30 cellular contexts compared by ENCODE assay signal in the genomic region with DNA sequence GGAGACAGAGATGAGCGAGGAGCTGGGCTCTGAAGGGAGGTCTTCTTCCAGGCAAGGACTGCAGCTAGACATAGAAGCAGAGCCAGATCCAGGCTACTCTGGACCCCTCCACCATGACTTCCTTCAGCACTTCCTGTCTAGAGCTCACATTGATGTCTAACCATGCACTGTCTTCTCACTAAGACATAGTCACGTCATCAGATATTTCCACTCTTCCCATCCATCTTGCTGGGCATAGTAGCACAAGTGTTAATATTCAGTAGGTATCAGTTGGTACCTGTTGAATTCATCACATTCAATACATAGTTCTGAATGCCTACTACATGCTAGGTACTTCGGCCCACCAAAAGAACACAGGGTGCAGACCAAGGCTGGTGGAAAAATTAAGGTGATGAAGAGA. TPM values are rescaled to one million over a fixed set of nuclear protein-coding genes. Genes with fewer than 3 reads are reported as not detected.
A peak's percentile ranks its signal among the peaks of the same experiment; 100 is the strongest.
DNase-seq lines count a peak whose midpoint lies in the region; ATAC-seq and FAIRE-seq lines count a peak whose summit lies in the region.
"Had no signal": no experiment of that assay in that cellular context is flagged by ENCODE, and none has a peak within 500 bp of the region (broad histone marks: within the 10 kb centered on the region; RNA-seq: fewer than 3 reads in every experiment).

No MANE protein-coding gene starts in this region.

- no peaks in the 10 kb centered on the region for H3K9me3 ChIP-seq in CD4-positive, CD25-positive, alpha-beta regulatory T cell (ENCODE audit: control insufficient read depth in 2 of 2, low read length in 2 of 2)

- no peaks in the 10 kb centered on the region for H3K36me3 ChIP-seq in CD4-positive, CD25-positive, alpha-beta regulatory T cell (ENCODE audit: control insufficient read depth, insufficient read depth, low read length)
- H3K36me3 ChIP-seq: gastroesophageal sphincter, tibial artery had no signal

- peak; percentile 49 for FAIRE-seq in GM18507 (lab: Jason Lieb, UNC)
- FAIRE-seq: endothelial cell of umbilical vein, H1 had no signal

- no peaks in the 10 kb centered on the region for H3K27me3 ChIP-seq in CD4-positive, CD25-positive, alpha-beta regulatory T cell (ENCODE audit: control insufficient read depth, insufficient read depth, low read length)
- H3K27me3 ChIP-seq: stomach had no signal

- peaks cover 28% of the 10 kb centered on the region for H3K4me1 ChIP-seq in CD4-positive, CD25-positive, alpha-beta regulatory T cell (ENCODE audit: control insufficient read depth, insufficient read depth, low read length, poor library complexity, severe bottlenecking)

- peaks cover 23% of the 10 kb centered on the region for H3K36me3 Mint-ChIP-seq in T-helper 1 cell treated with Interleukin-12 subunit alpha and Interleukin-12 subunit beta and Interleukin-4 antibody, amounts not matched to agents 30 μg/mL and 1 μg/mL, for 36 hours (ENCODE audit: low read depth)
- no peaks in the 10 kb centered on the region for H3K36me3 Mint-ChIP-seq in CD4-positive, CD25-positive, alpha-beta regulatory T cell
- peaks cover 9% of the 10 kb centered on the region for H3K36me3 Mint-ChIP-seq in central memory CD8-positive, alpha-beta T cell (ENCODE audit: insufficient read depth)

- H3K4me1 Mint-ChIP-seq in T-helper 1 cell treated with Interleukin-12 subunit alpha and Interleukin-12 subunit beta and Interleukin-4 antibody, amounts not matched to agents 30 μg/mL and 1 μg/mL, for 36 hours (ENCODE audit: low read depth): peaks cover 52% of the 10 kb centered on the region
- H3K4me1 Mint-ChIP-seq in CD4-positive, CD25-positive, alpha-beta regulatory T cell: peaks cover 43 to 74% (median 53%) of the 10 kb centered on the region in 4 donors
- H3K4me1 Mint-ChIP-seq in central memory CD8-positive, alpha-beta T cell: peaks cover 74% of the 10 kb centered on the region

- DNase-seq in T-helper 1 cell (no peak), GM18507 (ENCODE audit: extremely low spot score, insufficient read length, low read depth) (no peak), posterior cingulate gyrus (no peak)
- DNase-seq in CD4-positive, CD25-positive, alpha-beta regulatory T cell: no peak
- no peak for DNase-seq in central memory CD8-positive, alpha-beta T cell (ENCODE audit: low spot score in 2 of 2)
- DNase-seq: activated CD4-positive, alpha-beta T cell treated with anti-CD3 and anti-CD28 coated beads, Interleukin-2, amount 50 U/mL, for 48 hours; activated CD4-positive, CD25-positive, alpha-beta regulatory T cell; activated effector memory CD4-positive, alpha-beta T cell treated with Interleukin-2 at 50 U/mL for 16 hours; GDM1; hippocampal formation; IMR-90; mesenchymal stem cell; NCI-H1048; NCI-H187; NCI-H2171 treated with DMSO at 0.1 percent for 48 hours; NCI-H510A treated with DMSO at 0.1 percent for 48 hours; psoas muscle; Right ventricle myocardium superior; stomach had no signal

- H3K27ac ChIP-seq in CD4-positive, CD25-positive, alpha-beta regulatory T cell (ENCODE audit: insufficient read depth, low read length, poor library complexity, severe bottlenecking): no peak overlapping the region
- H3K27ac ChIP-seq: 22Rv1, gastroesophageal sphincter, psoas muscle, stomach, tibial artery had no signal

- intact Hi-C loops in posterior cingulate gyrus (cut with DNase I): no loop called here

- no peak for ATAC-seq in CD4-positive, CD25-positive, alpha-beta regulatory T cell (ENCODE audit: low read depth in 2 of 2)
- ATAC-seq in central memory CD8-positive, alpha-beta T cell (replicated peaks; ENCODE audit: extremely low read depth, poor library complexity, severe bottlenecking): no peak
- ATAC-seq in HG02588 (IDR thresholded peaks at IDR 0.05; ENCODE audit: unreplicated experiment): no peak
- no peak for ATAC-seq in GM19467 (IDR thresholded peaks at IDR 0.05; ENCODE audit: unreplicated experiment)
- ATAC-seq: gastroesophageal sphincter, psoas muscle had no signal

- peak overlapping the region; percentile 29 for H3K27ac Mint-ChIP-seq in T-helper 1 cell treated with Interleukin-12 subunit alpha and Interleukin-12 subunit beta and Interleukin-4 antibody, amounts not matched to agents 30 μg/mL and 1 μg/mL, for 36 hours
- peak overlapping the region in 2 of 3 donors; percentile 4 to 70 for H3K27ac Mint-ChIP-seq in CD4-positive, CD25-positive, alpha-beta regulatory T cell
- peak overlapping the region; percentile 40 for H3K27ac Mint-ChIP-seq in central memory CD8-positive, alpha-beta T cell (ENCODE audit: low read depth)

- no peak overlapping the region for H3K4me3 Mint-ChIP-seq in T-helper 1 cell treated with Interleukin-12 subunit alpha and Interleukin-12 subunit beta and Interleukin-4 antibody, amounts not matched to agents 30 μg/mL and 1 μg/mL, for 36 hours
- H3K4me3 Mint-ChIP-seq in CD4-positive, CD25-positive, alpha-beta regulatory T cell: no peak overlapping the region
- peak overlapping the region; percentile 96 for H3K4me3 Mint-ChIP-seq in central memory CD8-positive, alpha-beta T cell

- H3K4me3 ChIP-seq in CD4-positive, CD25-positive, alpha-beta regulatory T cell (ENCODE audit: low read depth, low read length): no peak overlapping the region
- H3K4me3 ChIP-seq: gastroesophageal sphincter, psoas muscle, tibial artery had no signal

- peaks cover 13% of the 10 kb centered on the region for H3K9me3 Mint-ChIP-seq in T-helper 1 cell treated with Interleukin-12 subunit alpha and Interleukin-12 subunit beta and Interleukin-4 antibody, amounts not matched to agents 30 μg/mL and 1 μg/mL, for 36 hours
- no peaks in the 10 kb centered on the region for H3K9me3 Mint-ChIP-seq in CD4-positive, CD25-positive, alpha-beta regulatory T cell
- no peaks in the 10 kb centered on the region for H3K9me3 Mint-ChIP-seq in central memory CD8-positive, alpha-beta T cell

- no peaks in the 10 kb centered on the region for H3K27me3 Mint-ChIP-seq in T-helper 1 cell treated with Interleukin-12 subunit alpha and Interleukin-12 subunit beta and Interleukin-4 antibody, amounts not matched to agents 30 μg/mL and 1 μg/mL, for 36 hours (ENCODE audit: low read depth)
- no peaks in the 10 kb centered on the region for H3K27me3 Mint-ChIP-seq in CD4-positive, CD25-positive, alpha-beta regulatory T cell
- H3K27me3 Mint-ChIP-seq in central memory CD8-positive, alpha-beta T cell: no peaks in the 10 kb centered on the region

RNA-seq across cellular contexts. Expression of gene HLA-DMA, which starts 2.9 kb away (rescaled TPM):
- 53.1 TPM for total RNA-seq in CD4-positive, CD25-positive, alpha-beta regulatory T cell
- polyA plus RNA-seq in CD4-positive, CD25-positive, alpha-beta regulatory T cell: 10 to 100 TPM; 32.3 to 89.3 (median 70.1) TPM

RNA-seq across cellular contexts. Expression of gene HLA-DMB, which starts 9.2 kb away (rescaled TPM):
- 17.6 TPM for total RNA-seq in CD4-positive, CD25-positive, alpha-beta regulatory T cell
- 10 to 100 TPM; 12.8 to 44.2 (median 32.4) TPM for polyA plus RNA-seq in CD4-positive, CD25-positive, alpha-beta regulatory T cell
- total RNA-seq: endothelial cell of umbilical vein, myocyte had no signal

RNA-seq across cellular contexts. Expression of gene BRD2, which starts 18.4 kb away (rescaled TPM):
- total RNA-seq in CD4-positive, CD25-positive, alpha-beta regulatory T cell: 425 TPM
- polyA plus RNA-seq in CD4-positive, CD25-positive, alpha-beta regulatory T cell: 10 to 100 TPM; 43.9 to 58.7 (median 53.8) TPM

RNA-seq across cellular contexts. Expression of gene HLA-DOA, which starts 59.4 kb away (rescaled TPM):
- 14.0 TPM for total RNA-seq in CD4-positive, CD25-positive, alpha-beta regulatory T cell
- polyA plus RNA-seq in CD4-positive, CD25-positive, alpha-beta regulatory T cell: 10 to 100 TPM in 1 of 4 donors, 1 to 10 TPM in 3; 7.0 to 14.9 (median 8.9) TPM
- total RNA-seq: dermis microvascular lymphatic vessel endothelial cell, endothelial cell of umbilical vein, fibroblast of lung, IMR-90, myocyte had no signal
- polyA plus RNA-seq: endothelial cell of umbilical vein, fibroblast of lung, IMR-90 had no signal
